In genomic region chr4:128512161-128512560, GRCh38 we compare ENCODE assay signal across 1 cellular context.
TF ChIP-seq lines count a peak whose summit lies in the region.

No MANE protein-coding gene starts in this region.

TF ChIP-seq in IMR-90, 13 proteins besides CTCF, POLR2A, EP300 and RAD21 (continued from another document):
- TF ChIP-seq USF2 (IDR thresholded peaks at IDR 0.05; ENCODE audit: low read depth, low read length) = no peak
- TF ChIP-seq CEBPB (IDR thresholded peaks at IDR 0.05; ENCODE audit: low read depth, low read length) = no peak
- TF ChIP-seq SMC3 (IDR thresholded peaks at IDR 0.05; ENCODE audit: low read depth, low read length) = no peak
- TF ChIP-seq BHLHE40 (IDR thresholded peaks at IDR 0.05; ENCODE audit: low read depth, low read length) = no peak
- no peak for TF ChIP-seq MXI1 (IDR thresholded peaks at IDR 0.05; ENCODE audit: borderline replicate concordance, low read depth, low read length)
- no peak for TF ChIP-seq NFE2L2 (IDR thresholded peaks at IDR 0.05; ENCODE audit: low read depth, low read length)
- TF ChIP-seq RCOR1 (IDR thresholded peaks at IDR 0.05; ENCODE audit: insufficient replicate concordance, low read length) = no peak
- TF ChIP-seq RFX5 (IDR thresholded peaks at IDR 0.05; ENCODE audit: low read depth, low read length) = no peak
- no peak for TF ChIP-seq CHD1 (IDR thresholded peaks at IDR 0.05; ENCODE audit: low read depth, low read length)
- no peak for TF ChIP-seq FOS (IDR thresholded peaks at IDR 0.05; ENCODE audit: low read depth, low read length)
- no peak for TF ChIP-seq MAFK (IDR thresholded peaks at IDR 0.05; ENCODE audit: low read depth, low read length)
- no peak for TF ChIP-seq MAZ (IDR thresholded peaks at IDR 0.05; ENCODE audit: borderline replicate concordance, low read depth, low read length)
